ENCODE assay signal across 8 cellular contexts in the genomic region with DNA sequence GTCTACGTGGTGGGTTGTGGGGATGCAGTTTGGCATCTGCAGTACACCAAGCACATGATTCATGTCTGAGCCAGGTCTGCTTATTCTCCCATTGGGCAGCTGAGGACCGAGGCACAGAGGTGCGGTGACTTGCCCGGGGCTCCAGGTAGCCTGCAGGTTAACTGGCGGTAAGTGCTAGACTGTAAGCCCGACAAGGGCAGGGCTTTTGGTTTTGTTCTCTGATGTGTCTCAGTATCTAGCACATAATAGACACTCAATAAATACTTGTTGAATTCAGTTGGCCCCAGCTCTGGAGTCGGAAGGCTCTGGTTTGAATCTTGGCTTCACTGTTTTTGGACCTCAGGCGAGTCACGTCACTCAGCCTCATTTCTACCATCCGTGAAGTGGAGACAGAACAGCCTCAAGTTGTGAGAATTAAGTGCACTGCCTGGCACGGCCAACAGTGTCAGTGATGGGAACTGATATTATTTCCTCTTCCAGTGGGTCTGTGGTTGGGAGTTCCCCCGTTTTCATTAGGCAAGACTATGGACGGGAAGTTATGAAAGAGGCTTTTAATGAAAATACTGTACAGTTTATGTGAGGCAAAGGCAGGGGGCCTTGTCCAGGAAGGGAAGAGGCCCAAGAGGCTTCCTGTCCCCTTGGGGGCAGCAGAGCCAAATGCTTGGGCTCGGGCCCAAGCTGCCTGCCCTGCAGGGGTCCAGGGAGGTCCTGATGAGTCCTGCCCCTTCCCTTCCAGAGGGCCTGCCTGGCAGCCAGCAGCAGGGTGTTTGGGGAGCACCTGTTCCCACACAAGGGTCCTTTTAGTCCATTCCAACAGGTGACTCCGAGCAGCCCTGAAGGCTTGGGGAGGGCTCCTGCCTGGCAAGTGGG.
DNase-seq lines count a peak whose midpoint lies in the region; ATAC-seq and TF ChIP-seq lines count a peak whose summit lies in the region.

No MANE protein-coding gene starts in this region.

- no peaks in the 10 kb centered on the region for H3K9me3 ChIP-seq in mucosa of rectum (ENCODE audit: control insufficient read depth in 2 of 2, low read length in 2 of 2)

- H3K27ac ChIP-seq in brain microvascular endothelial cell (peak overlapping the region; percentile 62), mucosa of rectum (ENCODE audit: low read depth in 2 of 2, low read length in 2 of 2) (peak overlapping the region; percentile 25 to 29)

- in situ Hi-C loops in brain microvascular endothelial cell (cut with HindIII; ENCODE audit: low pct_ligation_motif_present, low sequenced_read_pairs), result loop anchor here (25.0 kb wide), 1 partner anchor 130 kb away; a partner anchor contains a TSS

- DNase-seq in GM12865 (ENCODE audit: low read depth), result peak; percentile 29
- peak; percentile 35 for DNase-seq in NCI-H226
- peak; percentile 33 for DNase-seq in brain microvascular endothelial cell
- DNase-seq in COR-L47 (lab: John Stamatoyannopoulos, UW), result no peak
- DNase-seq in activated CD4-positive, alpha-beta T cell treated with anti-CD3 and anti-CD28 coated beads, Interleukin-2, amount 50 U/mL, for 4 hours, result no peak

- ATAC-seq in HG03045 (IDR thresholded peaks at IDR 0.05; ENCODE audit: unreplicated experiment) (no peak), HG03095 (IDR thresholded peaks at IDR 0.05; ENCODE audit: unreplicated experiment) (no peak)

- H3K4me3 ChIP-seq in GM12865 (ENCODE audit: low read depth, low read length) (no peak overlapping the region), brain microvascular endothelial cell (ENCODE audit: low read depth, low read length) (no peak overlapping the region), mucosa of rectum (ENCODE audit: low read length in 2 of 2) (no peak overlapping the region)

- TF ChIP-seq CTCF in GM12865 (IDR thresholded peaks at IDR 0.05; ENCODE audit: insufficient read depth, low read depth, low read length, missing control alignments), result no peak
- TF ChIP-seq CTCF in brain microvascular endothelial cell (IDR thresholded peaks at IDR 0.05; ENCODE audit: low read depth, low read length, missing control alignments), result no peak

- no peaks in the 10 kb centered on the region for H3K27me3 ChIP-seq in brain microvascular endothelial cell (replicated peaks)
- H3K27me3 ChIP-seq in mucosa of rectum (ENCODE audit: control insufficient read depth in 2 of 2, insufficient read depth in 2 of 2, low read length in 2 of 2), result no peaks in the 10 kb centered on the region

- no peak overlapping the region for H3K9ac ChIP-seq in mucosa of rectum (ENCODE audit: low read depth in 1 of 2, low read length in 2 of 2)

- H3K4me1 ChIP-seq in mucosa of rectum (ENCODE audit: control insufficient read depth in 2 of 2, insufficient read depth in 2 of 2, low read length in 2 of 2), result peaks cover 33 to 47% of the 10 kb centered on the region in 2 donors

- H3K36me3 ChIP-seq in brain microvascular endothelial cell (replicated peaks), result peaks cover 23% of the 10 kb centered on the region
- H3K36me3 ChIP-seq in mucosa of rectum (ENCODE audit: control insufficient read depth in 2 of 2, insufficient read depth in 2 of 2, low read length in 2 of 2), result peaks cover 22 to 24% of the 10 kb centered on the region in 2 donors

Comparison
In these comparisons a context has a peak if more than half of its experiments do, and no peak if none do; other contexts are left out.
1. DNase-seq: peak in GM12865 (single experiment), NCI-H226 (single experiment) and brain microvascular endothelial cell (single experiment); none in COR-L47 (single experiment) and activated CD4-positive, alpha-beta T cell treated with anti-CD3 and anti-CD28 coated beads, Interleukin-2, amount 50 U/mL, for 4 hours (0 of 2).